In the genomic region with DNA sequence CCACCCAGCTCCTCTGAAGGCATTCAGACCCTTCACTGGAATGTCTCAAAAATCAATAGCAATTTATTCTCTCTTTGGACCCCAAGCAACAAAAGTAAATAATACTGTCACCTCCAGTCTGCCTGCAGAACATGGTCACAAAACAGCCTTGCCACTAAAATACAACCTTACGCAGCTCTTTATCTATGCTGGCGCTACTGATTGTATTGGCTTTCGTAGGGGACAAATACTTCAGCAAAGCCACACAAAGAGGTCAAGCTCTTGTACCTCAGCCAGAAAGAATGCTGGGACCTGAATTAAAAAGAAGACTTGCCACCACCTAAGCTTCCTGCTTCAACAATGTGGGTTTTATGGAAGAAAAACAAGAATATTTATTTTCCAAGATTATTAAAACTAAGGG, we compare ENCODE assay signal across 31 cellular contexts. TPM values are rescaled to one million over a fixed set of nuclear protein-coding genes. Genes with fewer than 3 reads are reported as not detected.
"Had no signal": no experiment of that assay in that cellular context is flagged by ENCODE, and none has a peak within 500 bp of the region (broad histone marks: within the 10 kb centered on the region; RNA-seq: fewer than 3 reads in every experiment).

No MANE protein-coding gene starts in this region.

- H3K9me3 ChIP-seq: ascending aorta, gastrocnemius medialis, sigmoid colon, suprapubic skin, upper lobe of right lung had no signal

- H3K4me3 ChIP-seq: ascending aorta, gastrocnemius medialis, sigmoid colon, suprapubic skin, tibial artery, upper lobe of right lung had no signal

- H3K4me1 Mint-ChIP-seq: immature natural killer cell; naive B cell; stimulated activated memory B cell treated with anti-CD40 and anti-IgM and Interleukin-4, amounts not matched to agents 10 μg/mL and 1 μg/mL and 100 μg/mL, for 72 hours had no signal

- H3K27me3 ChIP-seq: ascending aorta, brain microvascular endothelial cell, gastrocnemius medialis, sigmoid colon, suprapubic skin, tibial artery, upper lobe of right lung had no signal

- H3K4me3 Mint-ChIP-seq: activated naive CD4-positive, alpha-beta T cell treated with anti-CD3 and anti-CD28 coated beads for 36 hours; activated naive CD8-positive, alpha-beta T cell treated with anti-CD3 and anti-CD28 coated beads for 36 hours; effector memory CD8-positive, alpha-beta T cell; immature natural killer cell; naive B cell; stimulated activated memory B cell treated with anti-CD40 and anti-IgM and Interleukin-4, amounts not matched to agents 10 μg/mL and 1 μg/mL and 100 μg/mL, for 72 hours; T-helper 1 cell treated with Interleukin-12 subunit alpha and Interleukin-12 subunit beta and Interleukin-4 antibody, amounts not matched to agents 30 μg/mL and 1 μg/mL, for 36 hours had no signal

- ATAC-seq: effector memory CD8-positive, alpha-beta T cell; gastrocnemius medialis; stimulated activated memory B cell treated with anti-CD40 and anti-IgM and Interleukin-4, amounts not matched to agents 10 μg/mL and 1 μg/mL and 100 μg/mL, for 72 hours; upper lobe of right lung had no signal

- DNase-seq: activated CD4-positive, alpha-beta T cell treated with anti-CD3 and anti-CD28 coated beads for 4 hours; activated CD4-positive, alpha-beta T cell treated with anti-CD3 and anti-CD28 coated beads, Interleukin-2, amount 50 U/mL, for 4 hours; activated CD8-positive, alpha-beta memory T cell treated with anti-CD3 and anti-CD28 coated beads for 24 hours; activated effector memory CD4-positive, alpha-beta T cell treated with Interleukin-2 at 50 U/mL for 16 hours; activated naive CD4-positive, alpha-beta T cell treated with anti-CD3 and anti-CD28 coated beads for 36 hours; activated naive CD8-positive, alpha-beta T cell treated with anti-CD3 and anti-CD28 coated beads for 36 hours; brain microvascular endothelial cell; caudate nucleus; cortex of kidney; effector memory CD8-positive, alpha-beta T cell; erythroblast; gastrocnemius medialis; glutamatergic neuron; hippocampal formation; immature natural killer cell; kidney; naive B cell; occipital lobe; sigmoid colon; small intestine; stimulated activated CD4-positive, alpha-beta T cell treated with anti-CD3 and anti-CD28 coated beads, Interleukin-1b, Interleukin-23, amount 100 ng/mL, for 48 hours; stimulated activated CD4-positive, alpha-beta T cell treated with anti-CD3 and anti-CD28 coated beads, Interleukin-4, amount 100 ng/mL, for 4 hours; stimulated activated CD8-positive, alpha-beta memory T cell treated with anti-CD3 and anti-CD28 coated beads, Interleukin-4, amount 100 ng/mL, for 48 hours; T-helper 9 cell; tibial artery; upper lobe of right lung had no signal

- H3K27ac ChIP-seq: ascending aorta, brain microvascular endothelial cell, gastrocnemius medialis, sigmoid colon, suprapubic skin, tibial artery, upper lobe of right lung, VCaP had no signal

- H3K4me1 ChIP-seq: ascending aorta, sigmoid colon, tibial artery, upper lobe of right lung had no signal

- H3K27me3 Mint-ChIP-seq: activated naive CD8-positive, alpha-beta T cell treated with anti-CD3 and anti-CD28 coated beads for 36 hours; effector memory CD8-positive, alpha-beta T cell; naive B cell; stimulated activated memory B cell treated with anti-CD40 and anti-IgM and Interleukin-4, amounts not matched to agents 10 μg/mL and 1 μg/mL and 100 μg/mL, for 72 hours had no signal

- H3K27ac Mint-ChIP-seq: activated naive CD4-positive, alpha-beta T cell treated with anti-CD3 and anti-CD28 coated beads for 36 hours; activated naive CD8-positive, alpha-beta T cell treated with anti-CD3 and anti-CD28 coated beads for 36 hours; effector memory CD8-positive, alpha-beta T cell; immature natural killer cell; naive B cell; stimulated activated memory B cell treated with anti-CD40 and anti-IgM and Interleukin-4, amounts not matched to agents 10 μg/mL and 1 μg/mL and 100 μg/mL, for 72 hours; T-helper 1 cell treated with Interleukin-12 subunit alpha and Interleukin-12 subunit beta and Interleukin-4 antibody, amounts not matched to agents 30 μg/mL and 1 μg/mL, for 36 hours had no signal

- H3K9me3 Mint-ChIP-seq: activated naive CD4-positive, alpha-beta T cell treated with anti-CD3 and anti-CD28 coated beads for 36 hours; T-helper 1 cell treated with Interleukin-12 subunit alpha and Interleukin-12 subunit beta and Interleukin-4 antibody, amounts not matched to agents 30 μg/mL and 1 μg/mL, for 36 hours had no signal

- H3K36me3 ChIP-seq: ascending aorta, brain microvascular endothelial cell, gastrocnemius medialis, sigmoid colon, suprapubic skin, tibial artery, upper lobe of right lung had no signal

RNA-seq across cellular contexts. Expression of a gene that starts 57.4 kb away (rescaled TPM):
- total RNA-seq: activated naive CD4-positive, alpha-beta T cell treated with anti-CD3 and anti-CD28 coated beads for 36 hours; ascending aorta had no signal
- polyA plus RNA-seq: immature natural killer cell had no signal
